ENCODE assay signal across 11 cellular contexts in genomic region chr6:19691465-19692167, GRCh38.
DNase-seq lines count a peak whose midpoint lies in the region; ATAC-seq and TF ChIP-seq lines count a peak whose summit lies in the region.
"Had no signal": no experiment of that assay in that cellular context is flagged by ENCODE, and none has a peak within 500 bp of the region (broad histone marks: within the 10 kb centered on the region; RNA-seq: fewer than 3 reads in every experiment).

No MANE protein-coding gene starts in this region.

- DNase-seq in DMS153 treated with DMSO at 0.1 percent for 48 hours (lab: John Stamatoyannopoulos, UW; ENCODE audit: unreplicated experiment) (peak; percentile 18), DMS153 (lab: John Stamatoyannopoulos, UW) (no peak), epithelial cell of proximal tubule (ENCODE audit: low read depth) (no peak), midbrain (lab: John Stamatoyannopoulos, UW) (peak; percentile 45), tibial nerve (ENCODE audit: low spot score in 2 of 2) (no peak), NCI-H2029 treated with DMSO at 0.1 percent for 48 hours (lab: John Stamatoyannopoulos, UW) (no peak), SJCRH30 (no peak)
- DNase-seq in stimulated activated naive CD8-positive, alpha-beta T cell treated with anti-CD3 and anti-CD28 coated beads, Interleukin-15, Interleukin-2, amounts not matched to agents 100 U/mL and 50 U/mL, for 24 hours: no peak
- DNase-seq: NCI-H526 treated with DMSO at 0.1 percent for 48 hours had no signal

- H3K36me3 ChIP-seq in tibial nerve: no peaks in the 10 kb centered on the region
- H3K36me3 ChIP-seq in SJCRH30: no peaks in the 10 kb centered on the region

- TF ChIP-seq EP300 in tibial nerve (IDR thresholded peaks at IDR 0.05): no peak

- peak overlapping the region in 1 of 4 donors; percentile 26 for H3K27ac ChIP-seq in tibial nerve
- H3K27ac ChIP-seq in SJCRH30: no peak overlapping the region
- H3K27ac ChIP-seq: 22Rv1, VCaP had no signal

- WGBS in tibial nerve, 2 donors: 2 to 5% methylated on average over 38 to 44 of the region's 44 CpGs

- no peaks in the 10 kb centered on the region for H3K9me3 ChIP-seq in tibial nerve
- no peaks in the 10 kb centered on the region for H3K9me3 ChIP-seq in SJCRH30 (replicated peaks)

- TF ChIP-seq POLR2A in tibial nerve (IDR thresholded peaks at IDR 0.05): no peak

- H3K4me3 ChIP-seq in epithelial cell of proximal tubule (ENCODE audit: low read depth, low read length): peak overlapping the region; percentile 49
- H3K4me3 ChIP-seq in tibial nerve: peak overlapping the region; percentile 8 to 56 (median 40)
- no peak overlapping the region for H3K4me3 ChIP-seq in SJCRH30

- H3K4me1 ChIP-seq in tibial nerve (peaks cover 0 to 13% (median 2%) of the 10 kb centered on the region in 4 donors), SJCRH30 (no peaks in the 10 kb centered on the region)

- TF ChIP-seq CTCF in epithelial cell of proximal tubule (conservative IDR thresholded peaks at IDR 0.05; ENCODE audit: low read depth, low read length) (no peak), tibial nerve (IDR thresholded peaks at IDR 0.05) (no peak)

- no peak for ATAC-seq in stimulated activated naive CD8-positive, alpha-beta T cell treated with anti-CD3 and anti-CD28 coated beads, Interleukin-15, Interleukin-2, amounts not matched to agents 100 U/mL and 50 U/mL, for 24 hours

- H3K27me3 ChIP-seq in tibial nerve (no peaks in the 10 kb centered on the region), SJCRH30 (no peaks in the 10 kb centered on the region)

Comparison
In these comparisons a context has a peak if more than half of its experiments do, and no peak if none do; other contexts are left out.
1. DNase-seq: peak in DMS153 treated with DMSO at 0.1 percent for 48 hours (single experiment) and midbrain (single experiment); none in DMS153 (single experiment), epithelial cell of proximal tubule (single experiment), tibial nerve (0 of 2), stimulated activated naive CD8-positive, alpha-beta T cell treated with anti-CD3 and anti-CD28 coated beads, Interleukin-15, Interleukin-2, amounts not matched to agents 100 U/mL and 50 U/mL, for 24 hours (single experiment), NCI-H2029 treated with DMSO at 0.1 percent for 48 hours (single experiment) and SJCRH30 (0 of 2).